Comparison of ENCODE assay signal across 12 cellular contexts in the genomic region with DNA sequence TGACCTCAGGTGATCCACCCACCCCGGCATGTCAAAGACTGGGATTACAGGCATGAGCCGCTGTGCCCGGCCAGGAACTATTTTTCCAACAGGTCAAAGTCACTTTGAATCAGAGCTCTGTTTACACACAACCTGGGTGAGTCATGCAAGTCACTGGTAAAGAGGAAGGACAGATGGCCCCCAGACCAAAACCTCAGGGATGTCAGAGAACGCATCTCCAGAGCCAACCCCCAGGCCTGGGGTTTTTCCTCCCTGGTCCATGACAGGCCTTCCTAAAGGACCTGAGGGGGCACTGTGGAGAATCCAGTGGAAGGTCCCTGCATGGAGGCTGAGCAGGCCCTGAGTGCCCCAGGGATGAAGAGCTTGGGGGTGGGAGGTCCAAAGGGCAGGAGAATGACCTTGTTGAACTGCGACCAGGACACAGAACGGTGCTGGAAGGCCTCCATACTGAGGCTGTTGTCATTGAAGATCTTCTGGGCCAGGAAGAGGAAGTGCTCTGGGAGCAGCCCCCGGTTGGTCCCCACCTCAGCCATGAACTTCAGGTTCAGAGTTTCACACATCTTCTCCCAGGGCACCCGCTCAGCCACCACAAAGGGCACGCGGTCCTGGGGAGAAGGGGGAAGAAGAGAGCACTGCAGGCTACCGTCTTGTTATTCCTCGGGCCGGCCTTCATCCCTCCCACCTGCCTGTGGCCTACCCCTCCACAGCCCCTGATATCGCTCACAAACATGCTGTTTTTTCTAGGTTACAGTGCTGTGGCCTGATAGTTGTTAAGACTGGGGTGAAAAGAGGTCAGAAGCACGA. TPM values are rescaled to one million over a fixed set of nuclear protein-coding genes. Genes with fewer than 3 reads are reported as not detected.
DNase-seq lines count a peak whose midpoint lies in the region; ATAC-seq and TF ChIP-seq lines count a peak whose summit lies in the region.
"Had no signal": no experiment of that assay in that cellular context is flagged by ENCODE, and none has a peak within 500 bp of the region (broad histone marks: within the 10 kb centered on the region; RNA-seq: fewer than 3 reads in every experiment).

No MANE protein-coding gene starts in this region.

- no peak overlapping the region for H3K4me3 Mint-ChIP-seq in WTC11

- H3K27ac ChIP-seq in cardiac muscle cell (peak overlapping the region; percentile 57), right atrium auricular region (no peak overlapping the region), vagina (peak overlapping the region; percentile 44)
- H3K27ac ChIP-seq in effector memory CD4-positive, alpha-beta T cell (ENCODE audit: insufficient read depth, low read length, poor library complexity, severe bottlenecking): no peak overlapping the region
- H3K27ac ChIP-seq: KMS-11, SK-N-MC had no signal

- CTCF ChIA-PET in WTC11 (lab: Charles Lee): interaction anchor here (0.5 to 2.7 kb wide), 6 partner anchors 10 to 1017 kb away, joined by 3 to 19 read pairs (median 4); partner anchors contain the start of gene STAT6

- ATAC-seq in WTC11 (no peak), HG03280 (IDR thresholded peaks at IDR 0.05; ENCODE audit: unreplicated experiment) (no peak)

- H3K4me3 ChIP-seq in cardiac muscle cell: no peak overlapping the region
- H3K4me3 ChIP-seq in right atrium auricular region: no peak overlapping the region
- no peak overlapping the region for H3K4me3 ChIP-seq in vagina
- H3K4me3 ChIP-seq in effector memory CD4-positive, alpha-beta T cell (ENCODE audit: insufficient read depth, low read depth, low read length, poor library complexity, severe bottlenecking): no peak overlapping the region
- H3K4me3 ChIP-seq: SK-N-MC had no signal

- no peaks in the 10 kb centered on the region for H3K36me3 ChIP-seq in cardiac muscle cell
- peaks cover 65% of the 10 kb centered on the region for H3K36me3 ChIP-seq in right atrium auricular region
- H3K36me3 ChIP-seq in vagina: peaks cover 2 to 64% of the 10 kb centered on the region in 2 donors
- H3K36me3 ChIP-seq in effector memory CD4-positive, alpha-beta T cell (ENCODE audit: control insufficient read depth, insufficient read depth, low read length): peaks cover 62% of the 10 kb centered on the region

- no peaks in the 10 kb centered on the region for H3K4me1 Mint-ChIP-seq in WTC11

- POLR2A ChIA-PET in WTC11 (lab: Charles Lee): no interaction called here

- no peaks in the 10 kb centered on the region for H3K27me3 Mint-ChIP-seq in WTC11 (ENCODE audit: low read depth)

- no peaks in the 10 kb centered on the region for H3K27me3 ChIP-seq in cardiac muscle cell
- H3K27me3 ChIP-seq in right atrium auricular region: no peaks in the 10 kb centered on the region
- H3K27me3 ChIP-seq in vagina: no peaks in the 10 kb centered on the region
- H3K27me3 ChIP-seq in effector memory CD4-positive, alpha-beta T cell (replicated peaks; ENCODE audit: control insufficient read depth, insufficient read depth, low read length, poor library complexity, severe bottlenecking): no peaks in the 10 kb centered on the region

- TF ChIP-seq CTCF in cardiac muscle cell (IDR thresholded peaks at IDR 0.05; ENCODE audit: low read depth, low read length) (no peak), right atrium auricular region (IDR thresholded peaks at IDR 0.05) (no peak), WTC11 (IDR thresholded peaks at IDR 0.05) (no peak), vagina (IDR thresholded peaks at IDR 0.05) (no peak)

- no peak for TF ChIP-seq POLR2A in vagina (IDR thresholded peaks at IDR 0.05)

- H3K4me1 ChIP-seq in cardiac muscle cell (ENCODE audit: low read depth) (peaks cover 5% of the 10 kb centered on the region), right atrium auricular region (peaks cover 0 to 5% of the 10 kb centered on the region in 2 donors), vagina (peaks cover 6% of the 10 kb centered on the region)
- no peaks in the 10 kb centered on the region for H3K4me1 ChIP-seq in effector memory CD4-positive, alpha-beta T cell (ENCODE audit: control insufficient read depth, insufficient read depth, low read length, poor library complexity, severe bottlenecking)

- intact Hi-C loops in vagina (cut with DNase I): no loop called here

- H3K9me3 ChIP-seq in cardiac muscle cell (ENCODE audit: low read depth): no peaks in the 10 kb centered on the region
- H3K9me3 ChIP-seq in right atrium auricular region: no peaks in the 10 kb centered on the region
- H3K9me3 ChIP-seq in vagina: no peaks in the 10 kb centered on the region
- no peaks in the 10 kb centered on the region for H3K9me3 ChIP-seq in effector memory CD4-positive, alpha-beta T cell (ENCODE audit: control insufficient read depth, low read length)

- H3K27ac Mint-ChIP-seq in WTC11: no peak overlapping the region

- H3K36me3 Mint-ChIP-seq in WTC11: peaks cover 25% of the 10 kb centered on the region

- H3K9me3 Mint-ChIP-seq in WTC11: no peaks in the 10 kb centered on the region

- DNase-seq in cardiac muscle cell (ENCODE audit: low read depth in 1 of 2, low spot score in 1 of 2) (no peak), right atrium auricular region (ENCODE audit: low spot score) (no peak), WTC11 (ENCODE audit: low spot score) (no peak), islet precursor cell (peak; percentile 86), vagina (ENCODE audit: extremely low spot score in 2 of 2) (peak in 1 of 2 donors; percentile 84), cerebellar cortex (ENCODE audit: low spot score) (no peak)
- no peak for DNase-seq in effector memory CD4-positive, alpha-beta T cell
- DNase-seq: amygdala; stimulated activated CD4-positive, alpha-beta T cell treated with anti-CD3 and anti-CD28 coated beads, Interleukin-2, amount 100 ng/mL, for 24 hours had no signal

TF ChIP-seq in WTC11, 78 proteins besides CTCF, POLR2A, EP300 and RAD21:
- 0 out of 2 replicates have a peak, but pooled peaks have one; percentile 26 for TF ChIP-seq GABPB1 (CRISPR knock-in tag; IDR thresholded peaks at IDR 0.05)
- no peak for TF ChIP-seq TCF7 (CRISPR knock-in tag; IDR thresholded peaks at IDR 0.05; ENCODE audit: low read depth)

RNA-seq across cellular contexts. Expression of gene STAT6, which starts 9.1 kb away (rescaled TPM):
- total RNA-seq in cardiac muscle cell: 34.6 and 53.0 TPM in 2 replicates
- polyA plus RNA-seq in cardiac muscle cell: 37.2 and 45.9 TPM in 2 replicates
- total RNA-seq in right atrium auricular region: 10 to 100 TPM; 34.3 to 64.3 TPM
- 47.0 to 50.0 TPM (median 48.9 TPM) in 3 replicates for total RNA-seq in WTC11 (2021)
- total RNA-seq in vagina: 146 TPM

RNA-seq across cellular contexts. Expression of gene NAB2, which starts 13.2 kb away (rescaled TPM):
- total RNA-seq in cardiac muscle cell (30.8 and 35.0 TPM in 2 replicates), right atrium auricular region (10 to 100 TPM in 1 of 2 donors, 1 to 10 TPM in 1; 9.0 to 21.1 TPM), WTC11 (2021) (16.5 to 20.5 TPM (median 17.2 TPM) in 3 replicates), vagina (34.4 TPM)
- polyA plus RNA-seq in cardiac muscle cell: 11.9 and 14.7 TPM in 2 replicates

RNA-seq across cellular contexts. Expression of gene NEMP1, which starts 23.5 kb away (rescaled TPM):
- total RNA-seq in cardiac muscle cell (4.4 and 8.8 TPM in 2 replicates), right atrium auricular region (1 to 10 TPM; 1.9 to 2.2 TPM), WTC11 (2021) (38.3 to 41.9 TPM (median 39.6 TPM) in 3 replicates), vagina (7.1 TPM)
- 5.8 and 6.6 TPM in 2 replicates for polyA plus RNA-seq in cardiac muscle cell

RNA-seq across cellular contexts. Expression of gene LRP1, which starts 26.2 kb away (rescaled TPM):
- 37.1 and 77.5 TPM in 2 replicates for total RNA-seq in cardiac muscle cell
- polyA plus RNA-seq in cardiac muscle cell: 28.3 and 28.5 TPM in 2 replicates
- 100 to 1,000 TPM in 1 of 2 donors, 10 to 100 TPM in 1; 89.4 to 211 TPM for total RNA-seq in right atrium auricular region
- total RNA-seq in WTC11 (2021): 107 to 120 TPM (median 112 TPM) in 3 replicates
- 477 TPM for total RNA-seq in vagina

RNA-seq across cellular contexts. Expression of gene LRP1-AS, which starts 45.3 kb away (rescaled TPM):
- total RNA-seq in cardiac muscle cell (not detected in 2 replicates), right atrium auricular region (not detected), WTC11 (2021) (not detected in 3 replicates), vagina (not detected)
- not detected in 2 replicates for polyA plus RNA-seq in cardiac muscle cell

Comparison
In these comparisons a context has a peak if more than half of its experiments do, and no peak if none do; other contexts are left out.
1. H3K27ac ChIP-seq: peak in cardiac muscle cell (single experiment) and vagina (single experiment); none in right atrium auricular region (0 of 2) and effector memory CD4-positive, alpha-beta T cell (single experiment).